ENCODE assay signal across 22 cellular contexts in genomic region chr2:108975613-108976435, GRCh38. TPM values are rescaled to one million over a fixed set of nuclear protein-coding genes. Genes with fewer than 3 reads are reported as not detected.
DNase-seq lines count a peak whose midpoint lies in the region; ATAC-seq and TF ChIP-seq lines count a peak whose summit lies in the region.
"Had no signal": no experiment of that assay in that cellular context is flagged by ENCODE, and none has a peak within 500 bp of the region (broad histone marks: within the 10 kb centered on the region; RNA-seq: fewer than 3 reads in every experiment).

No MANE protein-coding gene starts in this region.

- H3K4me1 Mint-ChIP-seq in stimulated activated naive CD8-positive, alpha-beta T cell treated with anti-CD3 and anti-CD28 coated beads, Interleukin-15, Interleukin-2, amounts not matched to agents 100 ng/mL and 50 ng/mL, for 24 hours (ENCODE audit: low read depth), result peaks cover 5% of the 10 kb centered on the region
- peaks cover 6% of the 10 kb centered on the region for H3K4me1 Mint-ChIP-seq in WTC11

- no peak overlapping the region for H3K27ac ChIP-seq in foreskin keratinocyte
- H3K27ac ChIP-seq: GM23248, SK-N-MC had no signal

- H3K27me3 Mint-ChIP-seq in stimulated activated naive CD8-positive, alpha-beta T cell treated with anti-CD3 and anti-CD28 coated beads, Interleukin-15, Interleukin-2, amounts not matched to agents 100 ng/mL and 50 ng/mL, for 24 hours, result no peaks in the 10 kb centered on the region
- H3K27me3 Mint-ChIP-seq in WTC11 (ENCODE audit: low read depth), result no peaks in the 10 kb centered on the region

- no peaks in the 10 kb centered on the region for H3K9me3 Mint-ChIP-seq in stimulated activated naive CD8-positive, alpha-beta T cell treated with anti-CD3 and anti-CD28 coated beads, Interleukin-15, Interleukin-2, amounts not matched to agents 100 ng/mL and 50 ng/mL, for 24 hours
- H3K9me3 Mint-ChIP-seq in WTC11, result no peaks in the 10 kb centered on the region
- H3K9me3 Mint-ChIP-seq: CD14-positive monocyte had no signal

- POLR2A ChIA-PET in WTC11 (lab: Charles Lee), result no interaction called here

- H3K4me1 ChIP-seq in foreskin keratinocyte, result no peaks in the 10 kb centered on the region

- ATAC-seq in stimulated activated naive CD8-positive, alpha-beta T cell treated with anti-CD3 and anti-CD28 coated beads, Interleukin-15, Interleukin-2, amounts not matched to agents 100 U/mL and 50 U/mL, for 24 hours, result no peak
- ATAC-seq in WTC11 (no peak), foreskin keratinocyte (peak; percentile 28)

- H3K4me3 Mint-ChIP-seq in stimulated activated naive CD8-positive, alpha-beta T cell treated with anti-CD3 and anti-CD28 coated beads, Interleukin-15, Interleukin-2, amounts not matched to agents 100 ng/mL and 50 ng/mL, for 24 hours, result no peak overlapping the region
- no peak overlapping the region for H3K4me3 Mint-ChIP-seq in WTC11
- H3K4me3 Mint-ChIP-seq: CD14-positive monocyte had no signal

- no peak for DNase-seq in stimulated activated naive CD8-positive, alpha-beta T cell treated with anti-CD3 and anti-CD28 coated beads, Interleukin-15, Interleukin-2, amounts not matched to agents 100 U/mL and 50 U/mL, for 24 hours
- no peak for DNase-seq in WTC11 (ENCODE audit: low spot score)
- peak; percentile 32 to 39 for DNase-seq in foreskin keratinocyte
- DNase-seq in kidney tubule cell (ENCODE audit: low spot score), result no peak
- DNase-seq in cortex of kidney (lab: John Stamatoyannopoulos, UW), result no peak
- DNase-seq in DMS 273 (lab: John Stamatoyannopoulos, UW; ENCODE audit: unreplicated experiment), result no peak
- DNase-seq: ACHN, GF-D8, GM23248, HCEC 1CT, KBM-7, MV-4-11, NCI-H187, NCI-H2107, NCI-H2227 treated with DMSO at 0.1 percent for 48 hours, NCI-H510A treated with DMSO at 0.1 percent for 48 hours, NCI-H774, OCI-M1, SHP77 had no signal

- no peaks in the 10 kb centered on the region for H3K36me3 Mint-ChIP-seq in stimulated activated naive CD8-positive, alpha-beta T cell treated with anti-CD3 and anti-CD28 coated beads, Interleukin-15, Interleukin-2, amounts not matched to agents 100 ng/mL and 50 ng/mL, for 24 hours (ENCODE audit: low read depth)
- H3K36me3 Mint-ChIP-seq in WTC11, result no peaks in the 10 kb centered on the region
- H3K36me3 Mint-ChIP-seq: CD14-positive monocyte had no signal

- peak overlapping the region; percentile 55 for H3K27ac Mint-ChIP-seq in stimulated activated naive CD8-positive, alpha-beta T cell treated with anti-CD3 and anti-CD28 coated beads, Interleukin-15, Interleukin-2, amounts not matched to agents 100 ng/mL and 50 ng/mL, for 24 hours
- no peak overlapping the region for H3K27ac Mint-ChIP-seq in WTC11
- H3K27ac Mint-ChIP-seq: CD14-positive monocyte had no signal

- H3K27me3 ChIP-seq in foreskin keratinocyte, result peaks cover 25% of the 10 kb centered on the region

- TF ChIP-seq CTCF in WTC11 (IDR thresholded peaks at IDR 0.05) (no peak), foreskin keratinocyte (conservative IDR thresholded peaks at IDR 0.05) (no peak)

- CTCF ChIA-PET in WTC11 (lab: Charles Lee), result interaction anchor here (1.0 kb wide), 1 partner anchor 26 kb away, joined by 4 read pairs; no protein-coding TSS in a partner anchor

TF ChIP-seq in WTC11, 78 proteins besides CTCF, POLR2A, EP300 and RAD21:
- TF ChIP-seq FOXP4 (CRISPR knock-in tag; IDR thresholded peaks at IDR 0.05), result no peak
- TF ChIP-seq CBFB (CRISPR knock-in tag; IDR thresholded peaks at IDR 0.05; ENCODE audit: low read depth), result no peak
- peak; percentile 79 for TF ChIP-seq GABPB1 (CRISPR knock-in tag; IDR thresholded peaks at IDR 0.05)
- TF ChIP-seq ZNF396 (CRISPR knock-in tag; IDR thresholded peaks at IDR 0.05; ENCODE audit: borderline replicate concordance), result no peak
- TF ChIP-seq TEAD1 (CRISPR knock-in tag; IDR thresholded peaks at IDR 0.05), result no peak

RNA-seq across cellular contexts. Expression of gene EDAR, which starts 13.2 kb away (rescaled TPM):
- total RNA-seq in WTC11 (2021), result 0.05 TPM in 1 of 3 replicates, not detected in the others
- total RNA-seq in foreskin keratinocyte, result 0.03 TPM in 1 of 2 replicates, not detected in the other
- 0.02 TPM in 1 of 2 replicates, not detected in the other for polyA plus RNA-seq in foreskin keratinocyte
- total RNA-seq: GM23248 had no signal
- polyA plus RNA-seq: CD14-positive monocyte, GM23248 had no signal

Comparison
In these comparisons a context has a peak if more than half of its experiments do, and no peak if none do; other contexts are left out.
1. DNase-seq: peak in foreskin keratinocyte (2 of 2); none in stimulated activated naive CD8-positive, alpha-beta T cell treated with anti-CD3 and anti-CD28 coated beads, Interleukin-15, Interleukin-2, amounts not matched to agents 100 U/mL and 50 U/mL, for 24 hours (single experiment), WTC11 (single experiment), kidney tubule cell (single experiment), cortex of kidney (single experiment) and DMS 273 (single experiment).